Comparison of ENCODE assay signal across 8 cellular contexts in the genomic region with DNA sequence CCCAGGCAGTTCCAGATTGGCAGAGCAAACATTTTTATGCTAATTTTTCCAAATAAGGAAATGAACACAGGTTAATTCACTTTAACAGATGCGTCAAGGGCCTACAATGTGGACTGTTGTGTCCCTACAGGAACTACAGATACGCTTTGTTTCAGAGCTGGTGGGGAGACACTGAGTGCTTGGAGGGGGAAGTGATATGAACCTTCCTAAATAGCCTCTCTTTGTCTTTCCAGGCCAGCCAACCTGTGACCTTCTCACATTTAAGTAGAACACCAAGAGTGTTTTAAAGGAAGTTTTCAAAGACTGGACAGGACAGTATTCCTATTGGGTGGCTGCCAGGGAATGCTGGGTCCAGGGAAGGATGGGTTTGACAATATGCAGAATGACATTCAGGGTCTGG.
"Had no signal": no experiment of that assay in that cellular context is flagged by ENCODE, and none has a peak within 500 bp of the region (broad histone marks: within the 10 kb centered on the region; RNA-seq: fewer than 3 reads in every experiment).

No MANE protein-coding gene starts in this region.

- H3K4me3 ChIP-seq: GM23338, HAP-1, K562 had no signal

- H3K36me3 ChIP-seq: HAP-1 had no signal

- DNase-seq: H7, HFFc6, IMR-90, KG1 had no signal

- H3K9me3 ChIP-seq: HAP-1 had no signal

- FAIRE-seq: HTR-8/SVneo, K562 had no signal

- H2AFZ ChIP-seq: GM23338 had no signal
